1 cellular context compared by ENCODE assay signal in the genomic region with DNA sequence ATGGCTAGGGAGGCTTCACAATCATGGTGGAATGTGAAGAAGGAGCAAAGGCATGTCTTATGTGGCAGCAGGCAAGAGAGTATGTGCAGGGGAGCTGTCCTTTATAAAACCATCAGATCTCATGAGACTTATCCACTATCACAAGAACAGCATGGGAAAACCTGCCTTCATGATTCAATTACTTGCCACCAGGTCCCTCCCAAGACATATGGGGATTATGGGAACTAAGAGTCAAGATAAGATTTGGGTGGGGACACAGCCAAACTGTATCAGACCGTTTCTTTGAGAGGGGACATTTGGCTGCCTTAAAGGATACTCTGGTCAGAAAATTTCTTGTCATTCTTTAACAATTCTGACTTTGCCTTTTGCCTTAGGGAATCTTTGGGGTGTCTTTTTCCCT.
TF ChIP-seq lines count a peak whose summit lies in the region.

No MANE protein-coding gene starts in this region.

TF ChIP-seq in H1, 55 proteins besides CTCF, POLR2A, EP300 and RAD21:
- TF ChIP-seq GABPA (IDR thresholded peaks at IDR 0.05; ENCODE audit: borderline replicate concordance, insufficient read depth, low read length) = no peak
- TF ChIP-seq BACH1 (IDR thresholded peaks at IDR 0.05; ENCODE audit: low read length) = no peak
- TF ChIP-seq TCF12 (IDR thresholded peaks at IDR 0.05; ENCODE audit: low read depth, low read length) = no peak
- TF ChIP-seq ATF2 (IDR thresholded peaks at IDR 0.05; ENCODE audit: low read length) = no peak
- no peak for TF ChIP-seq SIX5 (IDR thresholded peaks at IDR 0.05; ENCODE audit: low read depth, low read length)
- no peak for TF ChIP-seq SP2 (IDR thresholded peaks at IDR 0.05; ENCODE audit: low read length)
- no peak for TF ChIP-seq RBBP5 (IDR thresholded peaks at IDR 0.05; ENCODE audit: borderline replicate concordance, low read depth, low read length)
- TF ChIP-seq TBP (IDR thresholded peaks at IDR 0.05; ENCODE audit: low read depth, low read length) = no peak
TF ChIP-seq in H1: peak in this region for 0.
